ENCODE assay signal across 8 cellular contexts in genomic region chr9:113581865-113582697, GRCh38.
DNase-seq lines count a peak whose midpoint lies in the region; ATAC-seq and TF ChIP-seq lines count a peak whose summit lies in the region.

No MANE protein-coding gene starts in this region.

- peak; percentile 58 to 81 (median 72) for DNase-seq in CD4-positive, alpha-beta T cell
- DNase-seq in activated CD8-positive, alpha-beta memory T cell treated with anti-CD3 and anti-CD28 coated beads for 24 hours: peak; percentile 83
- DNase-seq in epithelial cell of proximal tubule (ENCODE audit: low read depth) (no peak), neural progenitor cell (ENCODE audit: low spot score) (no peak), substantia nigra (lab: John Stamatoyannopoulos, UW) (peak; percentile 20 to 91 (median 62)), NCI-H526 treated with DMSO at 0.1 percent for 48 hours (lab: John Stamatoyannopoulos, UW) (no peak)

- peak overlapping the region; percentile 81 for H3K4me3 Mint-ChIP-seq in CD4-positive, alpha-beta T cell
- H3K4me3 Mint-ChIP-seq in IgD-negative memory B cell (peak overlapping the region; percentile 77 to 94 (median 84)), neural progenitor cell (peak overlapping the region; percentile 50)

- H3K36me3 Mint-ChIP-seq in CD4-positive, alpha-beta T cell (ENCODE audit: low read depth): peaks cover 35% of the 10 kb centered on the region
- no peaks in the 10 kb centered on the region for H3K36me3 Mint-ChIP-seq in IgD-negative memory B cell
- peaks cover 6% of the 10 kb centered on the region for H3K36me3 Mint-ChIP-seq in neural progenitor cell

- peaks cover 89% of the 10 kb centered on the region for H3K4me1 Mint-ChIP-seq in CD4-positive, alpha-beta T cell (ENCODE audit: low read depth)
- peaks cover 35 to 54% (median 45%) of the 10 kb centered on the region in 3 donors for H3K4me1 Mint-ChIP-seq in IgD-negative memory B cell
- peaks cover 24% of the 10 kb centered on the region for H3K4me1 Mint-ChIP-seq in neural progenitor cell

- H3K9me3 Mint-ChIP-seq in CD4-positive, alpha-beta T cell: no peaks in the 10 kb centered on the region
- H3K9me3 Mint-ChIP-seq in IgD-negative memory B cell (no peaks in the 10 kb centered on the region), neural progenitor cell (no peaks in the 10 kb centered on the region)

- H3K27me3 Mint-ChIP-seq in CD4-positive, alpha-beta T cell: no peaks in the 10 kb centered on the region
- H3K27me3 Mint-ChIP-seq in IgD-negative memory B cell: no peaks in the 10 kb centered on the region
- peaks cover 2% of the 10 kb centered on the region for H3K27me3 Mint-ChIP-seq in neural progenitor cell (ENCODE audit: insufficient read depth, low read depth)

- CTCF ChIA-PET in CD4-positive, alpha-beta T cell (lab: Charles Lee): interaction anchor here (0.6 to 1.7 kb wide), 10 partner anchors 9 to 307 kb away, joined by 3 to 7 read pairs (median 4); partner anchors contain the start of genes ALAD, C9orf43, CDC26 and POLE3

- peak overlapping the region; percentile 94 for H3K27ac Mint-ChIP-seq in CD4-positive, alpha-beta T cell
- H3K27ac Mint-ChIP-seq in IgD-negative memory B cell: peak overlapping the region; percentile 78 to 94 (median 87)
- H3K27ac Mint-ChIP-seq in neural progenitor cell: no peak overlapping the region

- H3F3A ChIP-seq in neural progenitor cell (ENCODE audit: low read depth): no peaks in the 10 kb centered on the region

- H2AFZ ChIP-seq in neural progenitor cell (replicated peaks): no peak overlapping the region

- peak overlapping the region; percentile 77 for H3K27ac ChIP-seq in CD4-positive, alpha-beta T cell (ENCODE audit: low read depth, low read length)
- H3K27ac ChIP-seq in neural progenitor cell (no peak overlapping the region), substantia nigra (ENCODE audit: low read depth, low read length, poor library complexity, severe bottlenecking) (peak overlapping the region; percentile 94)

- no peaks in the 10 kb centered on the region for H3K36me3 ChIP-seq in neural progenitor cell

- H3K27me3 ChIP-seq in CD4-positive, alpha-beta T cell (ENCODE audit: control insufficient read depth, insufficient read depth, low read length): no peaks in the 10 kb centered on the region
- no peaks in the 10 kb centered on the region for H3K27me3 ChIP-seq in neural progenitor cell

- H3K9me3 ChIP-seq in CD4-positive, alpha-beta T cell (ENCODE audit: control insufficient read depth, low read length): no peaks in the 10 kb centered on the region
- no peaks in the 10 kb centered on the region for H3K9me3 ChIP-seq in neural progenitor cell (ENCODE audit: low read depth)

- H3K4me3 ChIP-seq in epithelial cell of proximal tubule (ENCODE audit: low read depth, low read length) (peak overlapping the region; percentile 9), neural progenitor cell (no peak overlapping the region)

- H3K4me1 ChIP-seq in neural progenitor cell: no peaks in the 10 kb centered on the region

- POLR2A ChIA-PET in CD4-positive, alpha-beta T cell (lab: Charles Lee): interaction anchor here (0.6 to 5.6 kb wide), 11 partner anchors 11 to 307 kb away, joined by 3 to 59 read pairs (median 5); partner anchors contain the start of genes C9orf43, CDC26, HDHD3 and POLE3

- H3K9ac ChIP-seq in neural progenitor cell: no peak overlapping the region

- H3K4me2 ChIP-seq in neural progenitor cell: no peak overlapping the region

- intact Hi-C loops in CD4-positive, alpha-beta T cell (cut with DNase I, micrococcal nuclease): loop anchor here (2.0 to 5.0 kb wide), 8 partner anchors 63 to 360 kb away; partner anchors contain the start of genes ALAD (in 2 of the 2), CDC26 (in 2 of the 2), PRPF4 (in 2 of the 2) and FKBP15 (in 1 of the 2)

- no peaks in the 10 kb centered on the region for H3K79me2 ChIP-seq in neural progenitor cell (ENCODE audit: low read depth)

- peak; percentile 79 for ATAC-seq in CD4-positive, alpha-beta T cell (ENCODE audit: poor library complexity)
- peak; percentile 83 for ATAC-seq in GM21360 (IDR thresholded peaks at IDR 0.05; ENCODE audit: unreplicated experiment)

- no peaks in the 10 kb centered on the region for H4K20me1 ChIP-seq in neural progenitor cell (ENCODE audit: low read depth)

- peak; percentile 51 for TF ChIP-seq CTCF in CD4-positive, alpha-beta T cell (IDR thresholded peaks at IDR 0.05)
- TF ChIP-seq CTCF in epithelial cell of proximal tubule (conservative IDR thresholded peaks at IDR 0.05; ENCODE audit: low read depth, low read length): peak; percentile 49
- no peak for TF ChIP-seq CTCF in neural progenitor cell (IDR thresholded peaks at IDR 0.05)

Comparison
In these comparisons a context has a peak if more than half of its experiments do, and no peak if none do; other contexts are left out.
1. DNase-seq: peak in CD4-positive, alpha-beta T cell (10 of 10), activated CD8-positive, alpha-beta memory T cell treated with anti-CD3 and anti-CD28 coated beads for 24 hours (single experiment) and substantia nigra (49 of 49); none in epithelial cell of proximal tubule (single experiment), neural progenitor cell (single experiment) and NCI-H526 treated with DMSO at 0.1 percent for 48 hours (single experiment).
2. Peak in every context shown above with its lines, with median percentiles within 50 percentile points of each other: H3K4me3 Mint-ChIP-seq.